ENCODE assay signal across 17 cellular contexts in genomic region chr6:13471184-13471583, GRCh38. TPM values are rescaled to one million over a fixed set of nuclear protein-coding genes. Genes with fewer than 3 reads are reported as not detected.
DNase-seq lines count a peak whose midpoint lies in the region; ATAC-seq, FAIRE-seq and TF ChIP-seq lines count a peak whose summit lies in the region.
"Had no signal": no experiment of that assay in that cellular context is flagged by ENCODE, and none has a peak within 500 bp of the region (broad histone marks: within the 10 kb centered on the region; RNA-seq: fewer than 3 reads in every experiment).

No MANE protein-coding gene starts in this region.

- TF ChIP-seq EP300 in GM12878 (IDR thresholded peaks at IDR 0.05; ENCODE audit: borderline replicate concordance in 1 of 2, control insufficient read depth in 1 of 2, low read depth in 2 of 2, low read length in 2 of 2) = no peak

- WGBS in GM12878 (ENCODE audit: insufficient coverage, insufficient replicate concordance, low lambda C conversion rate, missing lambda C conversion rate) = 58% methylated on average over 4 of the region's 4 CpGs

- in situ Hi-C loops in GM12878 (cut with MboI) = no loop called here

- H3K36me3 ChIP-seq in BLaER1 = peaks cover 14% of the 10 kb centered on the region; the same call in 1 of the 2 replicates
- H3K36me3 ChIP-seq in BLaER1 treated with 17β-estradiol and CSF1 and Interleukin-3, amounts not matched to agents 10 nM and 100 nM = peaks cover 0 to 24% (median 10%) of the 10 kb centered on the region in 11 experiments; a peak in 10 of 22 replicates
- peaks cover 6 to 11% of the 10 kb centered on the region in 2 experiments for H3K36me3 ChIP-seq in GM12878 (ENCODE audit: control insufficient read depth in 2 of 2, insufficient read depth in 2 of 2, low read length in 1 of 2)
- H3K36me3 ChIP-seq in Peyer's patch = peaks cover 0 to 9% (median 0%) of the 10 kb centered on the region in 3 donors
- H3K36me3 ChIP-seq: MG63 had no signal

- H4K20me1 ChIP-seq in BLaER1 = peaks cover 39% of the 10 kb centered on the region
- H4K20me1 ChIP-seq in BLaER1 treated with 17β-estradiol and CSF1 and Interleukin-3, amounts not matched to agents 10 nM and 100 nM = peaks cover 0 to 32% (median 0%) of the 10 kb centered on the region in 11 experiments; a peak in 5 of 22 replicates
- H4K20me1 ChIP-seq in GM12878 (ENCODE audit: control insufficient read depth, insufficient read depth) = no peaks in the 10 kb centered on the region

- ATAC-seq in GM12878 = no peak

- H3K9ac ChIP-seq in BLaER1 (no peak overlapping the region), GM12878 (ENCODE audit: control insufficient read depth, insufficient read depth, low read length) (no peak overlapping the region)
- H3K9ac ChIP-seq in BLaER1 treated with 17β-estradiol and CSF1 and Interleukin-3, amounts not matched to agents 10 nM and 100 nM = peak overlapping the region in 2 of 11 experiments; percentile 11 to 51; a peak in 1 of 22 replicates
- H3K9ac ChIP-seq: GM23248 had no signal

- H3K9me3 Mint-ChIP-seq in immature natural killer cell = no peaks in the 10 kb centered on the region
- H3K9me3 Mint-ChIP-seq: CD4-positive, alpha-beta T cell had no signal

- peaks cover 77 to 94% of the 10 kb centered on the region in 2 donors for H3K4me1 Mint-ChIP-seq in immature natural killer cell

- no peak overlapping the region for H2AFZ ChIP-seq in GM12878 (ENCODE audit: control insufficient read depth, low read depth, low read length)
- H2AFZ ChIP-seq: GM23248 had no signal

- TF ChIP-seq RAD21 in GM12878 (IDR thresholded peaks at IDR 0.05; ENCODE audit: insufficient read depth, low read depth, low read length) = no peak

- peaks cover 0 to under 1% (median 0%) of the 10 kb centered on the region in 3 donors for H3K27me3 Mint-ChIP-seq in immature natural killer cell (ENCODE audit: low read depth in 3 of 3)
- H3K27me3 Mint-ChIP-seq: CD4-positive, alpha-beta T cell had no signal

- CTCF ChIA-PET in GM12878 (lab: Yijun Ruan, JAX) = interaction anchor here (1.5 kb wide), 1 partner anchor 14 kb away, joined by 8 read pairs; no protein-coding TSS in a partner anchor

- H3K9me3 ChIP-seq in BLaER1 = peaks cover 11% of the 10 kb centered on the region
- H3K9me3 ChIP-seq in BLaER1 treated with 17β-estradiol and CSF1 and Interleukin-3, amounts not matched to agents 10 nM and 100 nM (replicated peaks in 1 of 11) = peaks cover 0 to 38% (median 19%) of the 10 kb centered on the region in 11 experiments; a peak in 18 of 22 replicates
- H3K9me3 ChIP-seq in GM12878 (replicated peaks; ENCODE audit: control insufficient read depth, insufficient read depth, low read length) = peaks cover 6% of the 10 kb centered on the region; the same call in 2 of the 3 replicates
- no peaks in the 10 kb centered on the region for H3K9me3 ChIP-seq in Peyer's patch

- TF ChIP-seq CTCF in GM12878 (IDR thresholded peaks at IDR 0.05 in 2 of 3, conservative IDR thresholded peaks at IDR 0.05 in 1 of 3; ENCODE audit: control insufficient read depth in 2 of 3, extremely low read depth in 1 of 3, insufficient read depth in 1 of 3, low read depth in 3 of 3, low read length in 3 of 3) (no peak), Peyer's patch (IDR thresholded peaks at IDR 0.05) (no peak), GM20000 (IDR thresholded peaks at IDR 0.05; ENCODE audit: extremely low read depth, missing control alignments) (no peak)

- H3K36me3 Mint-ChIP-seq in immature natural killer cell = peaks cover 16 to 18% (median 16%) of the 10 kb centered on the region in 3 donors

- RAD21 ChIA-PET in GM12878 (lab: Charles Lee; ENCODE audit: unreplicated experiment) = interaction anchor here (1.1 to 2.1 kb wide), 5 partner anchors 14 to 91 kb away, joined by 3 to 5 read pairs (median 4); no protein-coding TSS in a partner anchor

- no peaks in the 10 kb centered on the region for H3K27me3 ChIP-seq in BLaER1
- no peaks in the 10 kb centered on the region for H3K27me3 ChIP-seq in BLaER1 treated with 17β-estradiol and CSF1 and Interleukin-3, amounts not matched to agents 10 nM and 100 nM
- no peaks in the 10 kb centered on the region for H3K27me3 ChIP-seq in GM12878 (replicated peaks in 1 of 2; ENCODE audit: control insufficient read depth in 2 of 2, insufficient read depth in 2 of 2, low read length in 1 of 2)
- H3K27me3 ChIP-seq in Peyer's patch = no peaks in the 10 kb centered on the region
- H3K27me3 ChIP-seq: MG63 had no signal

- H3K79me2 ChIP-seq in GM12878 (ENCODE audit: control insufficient read depth, insufficient read depth, low read length) = peaks cover 74% of the 10 kb centered on the region

- H3K4me1 ChIP-seq in BLaER1 = peaks cover 62% of the 10 kb centered on the region
- peaks cover 32 to 63% (median 52%) of the 10 kb centered on the region in 10 experiments for H3K4me1 ChIP-seq in BLaER1 treated with 17β-estradiol and CSF1 and Interleukin-3, amounts not matched to agents 10 nM and 100 nM
- peaks cover 46% of the 10 kb centered on the region for H3K4me1 ChIP-seq in GM12878 (ENCODE audit: control insufficient read depth, insufficient read depth, low read length)
- H3K4me1 ChIP-seq in Peyer's patch = peaks cover 0 to 14% (median 0%) of the 10 kb centered on the region in 4 donors

- H3K4me2 ChIP-seq in BLaER1 (peak overlapping the region; percentile 60), GM12878 (ENCODE audit: control insufficient read depth, insufficient read depth) (peak overlapping the region; percentile 51; the same call in 1 of the 2 replicates)
- peak overlapping the region; percentile 58 to 84 (median 68) for H3K4me2 ChIP-seq in BLaER1 treated with 17β-estradiol and CSF1 and Interleukin-3, amounts not matched to agents 10 nM and 100 nM

- no TSS peak for BruUV-seq in GM12878 (replicated peaks; lab: Mats Ljungman, UMichigan)

- intact Hi-C loops in GM12878 (cut with micrococcal nuclease; ENCODE audit: unreplicated experiment) = loop anchor here (5.0 kb wide), 1 partner anchor 94 kb away; no protein-coding TSS in a partner anchor

- peak overlapping the region; percentile 0; the same call in 1 of the 2 replicates for H3K27ac ChIP-seq in BLaER1
- H3K27ac ChIP-seq in BLaER1 treated with 17β-estradiol and CSF1 and Interleukin-3, amounts not matched to agents 10 nM and 100 nM = peak overlapping the region in 3 of 11 experiments; percentile 0 to 14 (median 1); a peak in 2 of 22 replicates
- H3K27ac ChIP-seq in GM12878 (ENCODE audit: control insufficient read depth, insufficient read depth) = peak overlapping the region; percentile 34
- no peak overlapping the region for H3K27ac ChIP-seq in Peyer's patch
- H3K27ac ChIP-seq: GM23248 had no signal

- no peak overlapping the region for H3K4me3 ChIP-seq in BLaER1
- H3K4me3 ChIP-seq in BLaER1 treated with 17β-estradiol and CSF1 and Interleukin-3, amounts not matched to agents 10 nM and 100 nM = no peak overlapping the region
- no peak overlapping the region for H3K4me3 ChIP-seq in GM12878
- H3K4me3 ChIP-seq in Peyer's patch = no peak overlapping the region
- H3K4me3 ChIP-seq: GM23248, MG63 had no signal

- FAIRE-seq in GM12878 (lab: Jason Lieb, UNC) = no peak
- FAIRE-seq: RCC 7860 had no signal

- H3K4me3 Mint-ChIP-seq in immature natural killer cell = peak overlapping the region in 1 of 5 donors; percentile 0
- H3K4me3 Mint-ChIP-seq: CD4-positive, alpha-beta T cell had no signal

- DNase-seq in GM12878 (ENCODE audit: low read depth, low spot score) (no peak), immature natural killer cell (no peak), Peyer's patch (no peak), GM20000 (ENCODE audit: low spot score) (no peak), glomerular visceral epithelial cell (ENCODE audit: extremely low spot score) (no peak)
- DNase-seq: CD4-positive, alpha-beta T cell; GM23248; HCEC 1CT; MG63; NCI-H1092; NCI-H146; NCI-H2081; NCI-H510A treated with DMSO at 0.1 percent for 48 hours; SHP77 treated with DMSO at 0.1 percent for 48 hours had no signal

- SMC1A ChIA-PET in GM12878 (lab: Charles Lee; ENCODE audit: uncharacterized antibody, unreplicated experiment) = interaction anchor here (0.6 to 6.8 kb wide), 5 partner anchors 9 to 102 kb away, joined by 3 to 55 read pairs (median 5); no protein-coding TSS in a partner anchor

- H3K27ac Mint-ChIP-seq in immature natural killer cell = peak overlapping the region in 5 of 6 donors; percentile 2 to 79 (median 33)
- H3K27ac Mint-ChIP-seq: CD4-positive, alpha-beta T cell had no signal

- no peak for TF ChIP-seq POLR2A in GM12878 (IDR thresholded peaks at IDR 0.05; ENCODE audit: low read depth, low read length)
- no peak for TF ChIP-seq POLR2A in Peyer's patch (IDR thresholded peaks at IDR 0.05)

- POLR2A ChIA-PET in GM12878 (lab: Charles Lee) = interaction anchor here (0.7 to 1.3 kb wide), 7 partner anchors 9 to 96 kb away, joined by 3 to 7 read pairs (median 3); no protein-coding TSS in a partner anchor

TF ChIP-seq in GM12878, 131 proteins besides CTCF, POLR2A, EP300 and RAD21 (continues in another document):
- TF ChIP-seq PBX3 (IDR thresholded peaks at IDR 0.05; ENCODE audit: insufficient replicate concordance, low read depth, low read length) = no peak

RNA-seq across cellular contexts. Expression of gene GFOD1, which starts 16.2 kb away (rescaled TPM):
- 121 and 123 TPM in 2 replicates for total RNA-seq in GM12878 (2013; cell fraction: nucleolus; rRNA removed)
- total RNA-seq in GM12878 (2014; rRNA removed) = 16.3 and 16.8 TPM in 2 replicates
- total RNA-seq in GM12878 (2014; rRNA removed; fragmentation: Illumina TruSeq; extraction: Trizol) = 14.6 and 15.1 TPM in 2 replicates
- 18.0 and 20.6 TPM in 2 replicates for total RNA-seq in GM12878 (2021)
- 5.7 TPM for polyA plus RNA-seq in GM12878 (2011; ENCODE audit: low read depth)
- 40.1 and 41.4 TPM in 2 replicates for polyA plus RNA-seq in GM12878 (2011; rRNA removed)
- 32.8 and 36.8 TPM in 2 replicates for polyA plus RNA-seq in GM12878 (2011; cell fraction: cytosol; rRNA removed)
- polyA plus RNA-seq in GM12878 (2011; cell fraction: nucleus; rRNA removed) = 40.6 and 41.7 TPM in 2 replicates
- 8.8 and 11.5 TPM in 2 replicates for polyA plus RNA-seq in GM12878 (2012)
- polyA plus RNA-seq in GM12878 (2014; fragmentation: Illumina TruSeq; extraction: Trizol) = 9.8 and 10.2 TPM in 2 replicates
- polyA plus RNA-seq in GM12878 (2014; fragmentation: Nextera tagmentation; extraction: Ambion mirVana) = 1 to 10 TPM; 6.5 to 7.9 TPM
- polyA plus RNA-seq in GM12878 (2014; rRNA removed) = 14.8 and 16.1 TPM in 2 replicates
- polyA plus RNA-seq in GM12878 (2016; fragmentation: Nextera tagmentation; extraction: Ambion mirVana) = 10 to 100 TPM; 16.9 to 22.8 TPM
- 70.4 and 77.3 TPM in 2 replicates for polyA minus RNA-seq in GM12878 (2011; rRNA and poly(A)+ RNA removed)
- polyA minus RNA-seq in GM12878 (2011; cell fraction: cytosol; rRNA and poly(A)+ RNA removed) = 22.9 and 27.3 TPM in 2 replicates
- 48.8 and 86.5 TPM in 2 replicates for polyA minus RNA-seq in GM12878 (2011; cell fraction: nucleus; rRNA and poly(A)+ RNA removed)
- polyA plus RNA-seq in immature natural killer cell = 10 to 100 TPM; 22.5 to 68.8 (median 49.3) TPM
- total RNA-seq in Peyer's patch = 10 to 100 TPM; 10.7 to 24.2 (median 17.6) TPM

Comparison
In these comparisons a context has a peak if more than half of its experiments do, and no peak if none do; other contexts are left out.
1. H3K27ac ChIP-seq: peak in BLaER1 (single experiment) and GM12878 (single experiment); none in Peyer's patch (0 of 4).
2. Peak in every context shown above with its lines, with median percentiles within 50 percentile points of each other: H3K4me2 ChIP-seq.